ENCODE assay signal across 25 cellular contexts in the genomic region with DNA sequence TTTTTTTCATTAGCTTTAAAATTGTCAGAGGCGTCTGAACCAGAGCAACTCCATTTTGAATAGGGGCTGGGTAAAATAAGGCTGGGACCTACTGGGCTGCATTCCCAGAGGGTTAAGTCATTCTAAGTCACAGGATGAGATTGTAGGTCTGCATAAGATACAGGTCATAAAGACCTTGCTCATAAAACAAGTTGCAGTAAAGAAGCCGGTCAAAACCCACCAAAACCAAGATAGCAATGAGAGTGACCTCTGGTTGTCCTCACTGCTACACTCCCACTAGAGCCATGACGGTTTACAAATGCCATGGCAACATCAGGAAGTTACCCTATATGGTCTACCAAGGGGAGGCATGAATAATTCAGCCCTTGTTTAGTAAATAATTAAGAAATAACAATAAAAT.
DNase-seq lines count a peak whose midpoint lies in the region; ATAC-seq and TF ChIP-seq lines count a peak whose summit lies in the region.
"Had no signal": no experiment of that assay in that cellular context is flagged by ENCODE, and none has a peak within 500 bp of the region (broad histone marks: within the 10 kb centered on the region; RNA-seq: fewer than 3 reads in every experiment).

No MANE protein-coding gene starts in this region.

- POLR2A ChIA-PET in PC-3 (lab: Charles Lee; ENCODE audit: unreplicated experiment): no interaction called here

- CTCF ChIA-PET in PC-3 (lab: Charles Lee): no interaction called here

- H3K79me2 ChIP-seq in PC-3 (ENCODE audit: low read length): no peaks in the 10 kb centered on the region

- H3K9me3 ChIP-seq in PC-3 (ENCODE audit: low read length) (no peaks in the 10 kb centered on the region), tibial artery (no peaks in the 10 kb centered on the region)

- H3F3A ChIP-seq in PC-3 (ENCODE audit: low read length, unreplicated experiment): no peaks in the 10 kb centered on the region

- no peaks in the 10 kb centered on the region for H3K27me3 ChIP-seq in PC-3 (ENCODE audit: low read length)
- H3K27me3 ChIP-seq in tibial artery: no peaks in the 10 kb centered on the region

- peak; percentile 9 for DNase-seq in Daoy (ENCODE audit: low read depth)
- peak; percentile 81 for DNase-seq in PC-3
- peak; percentile 7 to 25 for DNase-seq in cardiac fibroblast (ENCODE audit: low read depth in 2 of 2)
- DNase-seq in left kidney (ENCODE audit: low read depth, low spot score): peak; percentile 38
- DNase-seq in activated CD4-positive, CD25-positive, alpha-beta regulatory T cell treated with anti-CD3 and anti-CD28 coated beads, Interleukin-2, amount 50 U/mL, for 72 hours: no peak
- no peak for DNase-seq in inferior parietal cortex (ENCODE audit: extremely low spot score)
- DNase-seq in NCI-H526 (lab: John Stamatoyannopoulos, UW): no peak
- DNase-seq in tibial artery: no peak
- DNase-seq: activated CD4-positive, alpha-beta T cell treated with anti-CD3 and anti-CD28 coated beads for 48 hours; activated CD8-positive, alpha-beta memory T cell treated with anti-CD3 and anti-CD28 coated beads for 24 hours; activated effector memory CD4-positive, alpha-beta T cell treated with anti-CD3 and anti-CD28 coated beads, Interleukin-2, amount 50 U/mL, for 16 hours; anterior cingulate cortex; CD4-positive, alpha-beta memory T cell; central memory CD4-positive, alpha-beta T cell; effector memory CD8-positive, alpha-beta T cell; erythroblast; foreskin fibroblast; kidney glomerular epithelial cell; NCI-H1417 treated with DMSO at 0.1 percent for 48 hours; NCI-H2029 treated with DMSO at 0.1 percent for 48 hours; NCI-H526 treated with DMSO at 0.1 percent for 48 hours; SIG-M5; stimulated activated naive CD8-positive, alpha-beta T cell treated with anti-CD3 and anti-CD28 coated beads, Interleukin-15, Interleukin-2, amounts not matched to agents 100 U/mL and 50 U/mL, for 24 hours; WERI-Rb-1 had no signal

- TF ChIP-seq CTCF in PC-3 (conservative IDR thresholded peaks at IDR 0.05; ENCODE audit: low read depth, low read length) (no peak), cardiac fibroblast (IDR thresholded peaks at IDR 0.05; ENCODE audit: low read depth, low read length) (no peak), tibial artery (IDR thresholded peaks at IDR 0.05) (no peak)

- H3K36me3 ChIP-seq in PC-3 (ENCODE audit: low read depth, low read length) (peaks cover 18% of the 10 kb centered on the region), tibial artery (peaks cover 7 to 11% (median 9%) of the 10 kb centered on the region in 3 donors)

- H4K20me1 ChIP-seq in PC-3 (ENCODE audit: low read length): no peaks in the 10 kb centered on the region

- H3K4me1 ChIP-seq in PC-3 (ENCODE audit: insufficient read depth, low read length) (peaks cover 19% of the 10 kb centered on the region), tibial artery (no peaks in the 10 kb centered on the region)

- H3K4me3 ChIP-seq in PC-3 (ENCODE audit: low read length) (no peak overlapping the region), cardiac fibroblast (replicated peaks in 1 of 2; ENCODE audit: low read depth in 2 of 2, low read length in 2 of 2) (no peak overlapping the region), tibial artery (no peak overlapping the region)
- H3K4me3 ChIP-seq: skin epidermis had no signal

- no TSS peak for BruUV-seq in PC-3 (replicated peaks; lab: Mats Ljungman, UMichigan)

- H3K9me2 ChIP-seq in PC-3 (replicated peaks; ENCODE audit: low read length): no peaks in the 10 kb centered on the region

- peak overlapping the region; percentile 42 for H3K27ac ChIP-seq in PC-3 (ENCODE audit: low read length)
- H3K27ac ChIP-seq in tibial artery: no peak overlapping the region
- H3K27ac ChIP-seq: skin epidermis, WERI-Rb-1 had no signal

- intact Hi-C loops in PC-3 (cut with micrococcal nuclease): no loop called here
- intact Hi-C loops in tibial artery (cut with DNase I; ENCODE audit: low total_unique reads): no loop called here

- no peak overlapping the region for H2AFZ ChIP-seq in PC-3 (ENCODE audit: low read length)

- no peak overlapping the region for H3K9ac ChIP-seq in PC-3 (ENCODE audit: low read length)

- no peak overlapping the region for H3K4me2 ChIP-seq in PC-3 (ENCODE audit: low read length)

- ATAC-seq in PC-3: peak; percentile 49
- ATAC-seq: effector memory CD8-positive, alpha-beta T cell; stimulated activated naive CD8-positive, alpha-beta T cell treated with anti-CD3 and anti-CD28 coated beads, Interleukin-15, Interleukin-2, amounts not matched to agents 100 U/mL and 50 U/mL, for 24 hours had no signal

Comparison
In these comparisons a context has a peak if more than half of its experiments do, and no peak if none do; other contexts are left out.
1. DNase-seq: peak in Daoy (single experiment), PC-3 (single experiment), cardiac fibroblast (2 of 2) and left kidney (single experiment); none in activated CD4-positive, CD25-positive, alpha-beta regulatory T cell treated with anti-CD3 and anti-CD28 coated beads, Interleukin-2, amount 50 U/mL, for 72 hours (single experiment), inferior parietal cortex (single experiment), NCI-H526 (0 of 2) and tibial artery (0 of 2).